1 cellular context compared by ENCODE assay signal in the genomic region with DNA sequence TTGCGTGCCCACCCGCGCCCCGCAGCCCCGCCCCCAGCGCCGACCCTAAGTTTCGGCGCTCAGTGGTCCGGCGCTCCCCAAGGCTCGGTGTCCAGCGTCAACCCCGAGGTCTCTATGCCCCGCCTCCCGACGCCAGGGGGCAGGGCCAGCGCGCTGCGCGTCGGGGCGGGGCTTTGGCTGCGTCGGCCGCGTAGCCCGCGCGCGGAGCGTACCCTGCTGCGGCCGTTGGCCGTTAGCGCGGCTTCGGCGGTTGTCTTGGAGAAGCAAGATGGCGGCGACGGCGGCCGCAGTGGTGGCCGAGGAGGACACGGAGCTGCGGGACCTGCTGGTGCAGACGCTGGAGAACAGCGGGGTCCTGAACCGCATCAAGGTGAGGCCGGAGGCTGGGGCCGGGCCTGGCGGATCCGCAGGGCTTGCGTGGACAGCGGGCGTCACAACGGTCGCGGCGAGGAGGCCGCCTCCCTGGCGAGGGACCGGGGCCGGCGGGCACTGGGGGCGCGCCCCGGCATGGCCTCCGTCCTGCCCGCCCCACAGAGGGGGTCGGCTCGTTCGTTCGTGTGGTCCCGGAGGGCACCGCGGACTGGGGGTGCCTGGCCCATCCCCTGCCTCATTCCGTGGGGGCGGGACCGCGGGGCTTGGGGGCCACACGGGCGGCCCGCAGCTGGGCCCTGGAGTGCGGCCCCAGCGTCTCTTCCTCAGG.
TF ChIP-seq lines count a peak whose summit lies in the region.

A gene with protein sequence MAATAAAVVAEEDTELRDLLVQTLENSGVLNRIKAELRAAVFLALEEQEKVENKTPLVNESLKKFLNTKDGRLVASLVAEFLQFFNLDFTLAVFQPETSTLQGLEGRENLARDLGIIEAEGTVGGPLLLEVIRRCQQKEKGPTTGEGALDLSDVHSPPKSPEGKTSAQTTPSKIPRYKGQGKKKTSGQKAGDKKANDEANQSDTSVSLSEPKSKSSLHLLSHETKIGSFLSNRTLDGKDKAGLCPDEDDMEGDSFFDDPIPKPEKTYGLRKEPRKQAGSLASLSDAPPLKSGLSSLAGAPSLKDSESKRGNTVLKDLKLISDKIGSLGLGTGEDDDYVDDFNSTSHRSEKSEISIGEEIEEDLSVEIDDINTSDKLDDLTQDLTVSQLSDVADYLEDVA (plus strand): TSS at position 253 of the 700 bp plus-strand sequence. CDS start 16 bp downstream, at position 269.

TF ChIP-seq in K562, 482 proteins besides CTCF, POLR2A, EP300 and RAD21 (continued from another document and continues in another):
- TF ChIP-seq, protein P1, sequence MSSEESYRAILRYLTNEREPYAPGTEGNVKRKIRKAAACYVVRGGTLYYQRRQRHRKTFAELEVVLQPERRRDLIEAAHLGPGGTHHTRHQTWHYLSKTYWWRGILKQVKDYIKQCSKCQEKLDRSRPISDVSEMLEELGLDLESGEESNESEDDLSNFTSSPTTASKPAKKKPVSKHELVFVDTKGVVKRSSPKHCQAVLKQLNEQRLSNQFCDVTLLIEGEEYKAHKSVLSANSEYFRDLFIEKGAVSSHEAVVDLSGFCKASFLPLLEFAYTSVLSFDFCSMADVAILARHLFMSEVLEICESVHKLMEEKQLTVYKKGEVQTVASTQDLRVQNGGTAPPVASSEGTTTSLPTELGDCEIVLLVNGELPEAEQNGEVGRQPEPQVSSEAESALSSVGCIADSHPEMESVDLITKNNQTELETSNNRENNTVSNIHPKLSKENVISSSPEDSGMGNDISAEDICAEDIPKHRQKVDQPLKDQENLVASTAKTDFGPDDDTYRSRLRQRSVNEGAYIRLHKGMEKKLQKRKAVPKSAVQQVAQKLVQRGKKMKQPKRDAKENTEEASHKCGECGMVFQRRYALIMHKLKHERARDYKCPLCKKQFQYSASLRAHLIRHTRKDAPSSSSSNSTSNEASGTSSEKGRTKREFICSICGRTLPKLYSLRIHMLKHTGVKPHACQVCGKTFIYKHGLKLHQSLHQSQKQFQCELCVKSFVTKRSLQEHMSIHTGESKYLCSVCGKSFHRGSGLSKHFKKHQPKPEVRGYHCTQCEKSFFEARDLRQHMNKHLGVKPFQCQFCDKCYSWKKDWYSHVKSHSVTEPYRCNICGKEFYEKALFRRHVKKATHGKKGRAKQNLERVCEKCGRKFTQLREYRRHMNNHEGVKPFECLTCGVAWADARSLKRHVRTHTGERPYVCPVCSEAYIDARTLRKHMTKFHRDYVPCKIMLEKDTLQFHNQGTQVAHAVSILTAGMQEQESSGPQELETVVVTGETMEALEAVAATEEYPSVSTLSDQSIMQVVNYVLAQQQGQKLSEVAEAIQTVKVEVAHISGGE (CRISPR knock-in tag; IDR thresholded peaks at IDR 0.05) = peak in 1 of 3 experiments; percentile 77; a peak in 2 of 6 replicates
- TF ChIP-seq, protein P2, sequence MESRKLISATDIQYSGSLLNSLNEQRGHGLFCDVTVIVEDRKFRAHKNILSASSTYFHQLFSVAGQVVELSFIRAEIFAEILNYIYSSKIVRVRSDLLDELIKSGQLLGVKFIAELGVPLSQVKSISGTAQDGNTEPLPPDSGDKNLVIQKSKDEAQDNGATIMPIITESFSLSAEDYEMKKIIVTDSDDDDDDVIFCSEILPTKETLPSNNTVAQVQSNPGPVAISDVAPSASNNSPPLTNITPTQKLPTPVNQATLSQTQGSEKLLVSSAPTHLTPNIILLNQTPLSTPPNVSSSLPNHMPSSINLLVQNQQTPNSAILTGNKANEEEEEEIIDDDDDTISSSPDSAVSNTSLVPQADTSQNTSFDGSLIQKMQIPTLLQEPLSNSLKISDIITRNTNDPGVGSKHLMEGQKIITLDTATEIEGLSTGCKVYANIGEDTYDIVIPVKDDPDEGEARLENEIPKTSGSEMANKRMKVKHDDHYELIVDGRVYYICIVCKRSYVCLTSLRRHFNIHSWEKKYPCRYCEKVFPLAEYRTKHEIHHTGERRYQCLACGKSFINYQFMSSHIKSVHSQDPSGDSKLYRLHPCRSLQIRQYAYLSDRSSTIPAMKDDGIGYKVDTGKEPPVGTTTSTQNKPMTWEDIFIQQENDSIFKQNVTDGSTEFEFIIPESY (CRISPR knock-in tag; IDR thresholded peaks at IDR 0.05) = peak; percentile 39; the same call in 1 of the 2 replicates
- TF ChIP-seq U2AF2 (optimal IDR thresholded peaks at IDR 0.05; ENCODE audit: low read depth, low read length) (no peak), ZNF584 (CRISPR knock-in tag; IDR thresholded peaks at IDR 0.05; ENCODE audit: low read depth) (no peak), CBX1 (IDR thresholded peaks at IDR 0.05; ENCODE audit: low read depth) (peak; percentile 64; the same call in 1 of the 2 replicates), FOXK2 (conservative IDR thresholded peaks at IDR 0.05 in 1 of 2, IDR thresholded peaks at IDR 0.05 in 1 of 2; ENCODE audit: low read depth in 2 of 2) (no peak), JUNB (CRISPR knock-in tag; conservative IDR thresholded peaks at IDR 0.05) (no peak), ZFP36 (IDR thresholded peaks at IDR 0.05; ENCODE audit: low read depth, low read length, partially characterized antibody) (no peak), SRF (CRISPR knock-in tag; IDR thresholded peaks at IDR 0.05) (no peak), SIN3A (IDR thresholded peaks at IDR 0.05; ENCODE audit: borderline replicate concordance in 2 of 2, control insufficient read depth in 1 of 2, low read depth in 2 of 2, low read length in 2 of 2) (peak; percentile 71 to 96; a peak in 3 of 4 replicates), RBM17 (IDR thresholded peaks at IDR 0.05; ENCODE audit: borderline replicate concordance, low read depth, low read length) (no peak), PHTF2 (CRISPR knock-in tag; IDR thresholded peaks at IDR 0.05) (no peak), EGR1 (conservative IDR thresholded peaks at IDR 0.05) (no peak), RCOR1 (IDR thresholded peaks at IDR 0.05; ENCODE audit: borderline replicate concordance in 1 of 2, low read depth in 2 of 2, low read length in 2 of 2) (no peak), ZFX (CRISPR knock-in tag; IDR thresholded peaks at IDR 0.05) (peak; percentile 75), KLF10 (CRISPR knock-in tag; IDR thresholded peaks at IDR 0.05) (no peak), ZNF175 (CRISPR knock-in tag; IDR thresholded peaks at IDR 0.05; ENCODE audit: low read depth) (no peak), ZNF644 (tag; IDR thresholded peaks at IDR 0.05; ENCODE audit: low read depth) (no peak), MTF1 (CRISPR knock-in tag; IDR thresholded peaks at IDR 0.05; ENCODE audit: borderline replicate concordance) (no peak), KHSRP (IDR thresholded peaks at IDR 0.05) (no peak), DIDO1 (tag; IDR thresholded peaks at IDR 0.05; ENCODE audit: low read depth) (no peak), SMAD3 (CRISPR knock-in tag; conservative IDR thresholded peaks at IDR 0.05) (no peak), MECOM (CRISPR knock-in tag; IDR thresholded peaks at IDR 0.05) (no peak), ZNF436 (CRISPR knock-in tag; IDR thresholded peaks at IDR 0.05) (no peak), CBX8 (IDR thresholded peaks at IDR 0.05; ENCODE audit: borderline replicate concordance, extremely low read depth, low read depth, low read length, poor library complexity, severe bottlenecking) (no peak), NCOA1 (IDR thresholded peaks at IDR 0.05; ENCODE audit: low read depth) (no peak), NR2C1 (IDR thresholded peaks at IDR 0.05) (no peak), NR2C1 (tag; IDR thresholded peaks at IDR 0.05) (no peak), HEY1 (CRISPR knock-in tag; IDR thresholded peaks at IDR 0.05; ENCODE audit: borderline replicate concordance) (no peak), NFE2 (IDR thresholded peaks at IDR 0.05; ENCODE audit: low read depth) (no peak), MYBL2 (IDR thresholded peaks at IDR 0.05; ENCODE audit: low read depth) (peak; percentile 90), MYBL2 (CRISPR knock-in tag; IDR thresholded peaks at IDR 0.05; ENCODE audit: borderline replicate concordance) (peak; percentile 87; the same call in 1 of the 2 replicates), SREBF2 (CRISPR knock-in tag; IDR thresholded peaks at IDR 0.05) (no peak), ZFP30 (CRISPR knock-in tag; IDR thresholded peaks at IDR 0.05; ENCODE audit: borderline replicate concordance) (no peak), TEAD1 (CRISPR knock-in tag; IDR thresholded peaks at IDR 0.05) (peak in 1 of 2 experiments; percentile 52; a peak in 1 of 4 replicates), TCF3 (CRISPR knock-in tag; IDR thresholded peaks at IDR 0.05) (0 out of 2 replicates have a peak, but pooled peaks have one; percentile 14)
- TF ChIP-seq, protein P3, sequence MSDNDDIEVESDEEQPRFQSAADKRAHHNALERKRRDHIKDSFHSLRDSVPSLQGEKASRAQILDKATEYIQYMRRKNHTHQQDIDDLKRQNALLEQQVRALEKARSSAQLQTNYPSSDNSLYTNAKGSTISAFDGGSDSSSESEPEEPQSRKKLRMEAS (CRISPR knock-in tag; IDR thresholded peaks at IDR 0.05) = peak; percentile 47
- TF ChIP-seq, protein P4, sequence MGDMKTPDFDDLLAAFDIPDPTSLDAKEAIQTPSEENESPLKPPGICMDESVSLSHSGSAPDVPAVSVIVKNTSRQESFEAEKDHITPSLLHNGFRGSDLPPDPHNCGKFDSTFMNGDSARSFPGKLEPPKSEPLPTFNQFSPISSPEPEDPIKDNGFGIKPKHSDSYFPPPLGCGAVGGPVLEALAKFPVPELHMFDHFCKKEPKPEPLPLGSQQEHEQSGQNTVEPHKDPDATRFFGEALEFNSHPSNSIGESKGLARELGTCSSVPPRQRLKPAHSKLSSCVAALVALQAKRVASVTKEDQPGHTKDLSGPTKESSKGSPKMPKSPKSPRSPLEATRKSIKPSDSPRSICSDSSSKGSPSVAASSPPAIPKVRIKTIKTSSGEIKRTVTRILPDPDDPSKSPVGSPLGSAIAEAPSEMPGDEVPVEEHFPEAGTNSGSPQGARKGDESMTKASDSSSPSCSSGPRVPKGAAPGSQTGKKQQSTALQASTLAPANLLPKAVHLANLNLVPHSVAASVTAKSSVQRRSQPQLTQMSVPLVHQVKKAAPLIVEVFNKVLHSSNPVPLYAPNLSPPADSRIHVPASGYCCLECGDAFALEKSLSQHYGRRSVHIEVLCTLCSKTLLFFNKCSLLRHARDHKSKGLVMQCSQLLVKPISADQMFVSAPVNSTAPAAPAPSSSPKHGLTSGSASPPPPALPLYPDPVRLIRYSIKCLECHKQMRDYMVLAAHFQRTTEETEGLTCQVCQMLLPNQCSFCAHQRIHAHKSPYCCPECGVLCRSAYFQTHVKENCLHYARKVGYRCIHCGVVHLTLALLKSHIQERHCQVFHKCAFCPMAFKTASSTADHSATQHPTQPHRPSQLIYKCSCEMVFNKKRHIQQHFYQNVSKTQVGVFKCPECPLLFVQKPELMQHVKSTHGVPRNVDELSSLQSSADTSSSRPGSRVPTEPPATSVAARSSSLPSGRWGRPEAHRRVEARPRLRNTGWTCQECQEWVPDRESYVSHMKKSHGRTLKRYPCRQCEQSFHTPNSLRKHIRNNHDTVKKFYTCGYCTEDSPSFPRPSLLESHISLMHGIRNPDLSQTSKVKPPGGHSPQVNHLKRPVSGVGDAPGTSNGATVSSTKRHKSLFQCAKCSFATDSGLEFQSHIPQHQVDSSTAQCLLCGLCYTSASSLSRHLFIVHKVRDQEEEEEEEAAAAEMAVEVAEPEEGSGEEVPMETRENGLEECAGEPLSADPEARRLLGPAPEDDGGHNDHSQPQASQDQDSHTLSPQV (IDR thresholded peaks at IDR 0.05) = no peak
- TF ChIP-seq, protein P5, sequence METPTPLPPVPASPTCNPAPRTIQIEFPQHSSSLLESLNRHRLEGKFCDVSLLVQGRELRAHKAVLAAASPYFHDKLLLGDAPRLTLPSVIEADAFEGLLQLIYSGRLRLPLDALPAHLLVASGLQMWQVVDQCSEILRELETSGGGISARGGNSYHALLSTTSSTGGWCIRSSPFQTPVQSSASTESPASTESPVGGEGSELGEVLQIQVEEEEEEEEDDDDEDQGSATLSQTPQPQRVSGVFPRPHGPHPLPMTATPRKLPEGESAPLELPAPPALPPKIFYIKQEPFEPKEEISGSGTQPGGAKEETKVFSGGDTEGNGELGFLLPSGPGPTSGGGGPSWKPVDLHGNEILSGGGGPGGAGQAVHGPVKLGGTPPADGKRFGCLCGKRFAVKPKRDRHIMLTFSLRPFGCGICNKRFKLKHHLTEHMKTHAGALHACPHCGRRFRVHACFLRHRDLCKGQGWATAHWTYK (CRISPR knock-in tag; IDR thresholded peaks at IDR 0.05) = 0 out of 2 replicates have a peak, but pooled peaks have one; percentile 53
- TF ChIP-seq, protein P6, sequence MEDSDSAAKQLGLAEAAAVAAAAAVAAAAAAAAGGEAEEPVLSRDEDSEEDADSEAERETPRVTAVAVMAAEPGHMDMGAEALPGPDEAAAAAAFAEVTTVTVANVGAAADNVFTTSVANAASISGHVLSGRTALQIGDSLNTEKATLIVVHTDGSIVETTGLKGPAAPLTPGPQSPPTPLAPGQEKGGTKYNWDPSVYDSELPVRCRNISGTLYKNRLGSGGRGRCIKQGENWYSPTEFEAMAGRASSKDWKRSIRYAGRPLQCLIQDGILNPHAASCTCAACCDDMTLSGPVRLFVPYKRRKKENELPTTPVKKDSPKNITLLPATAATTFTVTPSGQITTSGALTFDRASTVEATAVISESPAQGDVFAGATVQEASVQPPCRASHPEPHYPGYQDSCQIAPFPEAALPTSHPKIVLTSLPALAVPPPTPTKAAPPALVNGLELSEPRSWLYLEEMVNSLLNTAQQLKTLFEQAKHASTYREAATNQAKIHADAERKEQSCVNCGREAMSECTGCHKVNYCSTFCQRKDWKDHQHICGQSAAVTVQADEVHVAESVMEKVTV (CRISPR knock-in tag; IDR thresholded peaks at IDR 0.05) = no peak
- TF ChIP-seq, protein P7, sequence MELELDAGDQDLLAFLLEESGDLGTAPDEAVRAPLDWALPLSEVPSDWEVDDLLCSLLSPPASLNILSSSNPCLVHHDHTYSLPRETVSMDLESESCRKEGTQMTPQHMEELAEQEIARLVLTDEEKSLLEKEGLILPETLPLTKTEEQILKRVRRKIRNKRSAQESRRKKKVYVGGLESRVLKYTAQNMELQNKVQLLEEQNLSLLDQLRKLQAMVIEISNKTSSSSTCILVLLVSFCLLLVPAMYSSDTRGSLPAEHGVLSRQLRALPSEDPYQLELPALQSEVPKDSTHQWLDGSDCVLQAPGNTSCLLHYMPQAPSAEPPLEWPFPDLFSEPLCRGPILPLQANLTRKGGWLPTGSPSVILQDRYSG (tag; conservative IDR thresholded peaks at IDR 0.05; ENCODE audit: low read depth) = no peak
- TF ChIP-seq, protein P8, sequence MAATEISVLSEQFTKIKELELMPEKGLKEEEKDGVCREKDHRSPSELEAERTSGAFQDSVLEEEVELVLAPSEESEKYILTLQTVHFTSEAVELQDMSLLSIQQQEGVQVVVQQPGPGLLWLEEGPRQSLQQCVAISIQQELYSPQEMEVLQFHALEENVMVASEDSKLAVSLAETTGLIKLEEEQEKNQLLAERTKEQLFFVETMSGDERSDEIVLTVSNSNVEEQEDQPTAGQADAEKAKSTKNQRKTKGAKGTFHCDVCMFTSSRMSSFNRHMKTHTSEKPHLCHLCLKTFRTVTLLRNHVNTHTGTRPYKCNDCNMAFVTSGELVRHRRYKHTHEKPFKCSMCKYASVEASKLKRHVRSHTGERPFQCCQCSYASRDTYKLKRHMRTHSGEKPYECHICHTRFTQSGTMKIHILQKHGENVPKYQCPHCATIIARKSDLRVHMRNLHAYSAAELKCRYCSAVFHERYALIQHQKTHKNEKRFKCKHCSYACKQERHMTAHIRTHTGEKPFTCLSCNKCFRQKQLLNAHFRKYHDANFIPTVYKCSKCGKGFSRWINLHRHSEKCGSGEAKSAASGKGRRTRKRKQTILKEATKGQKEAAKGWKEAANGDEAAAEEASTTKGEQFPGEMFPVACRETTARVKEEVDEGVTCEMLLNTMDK (IDR thresholded peaks at IDR 0.05; ENCODE audit: borderline replicate concordance, insufficient read depth, low read depth, low read length, poor library complexity, severe bottlenecking) = no peak
